15 cellular contexts compared by ENCODE assay signal in genomic region chr7:593324-594115, GRCh38.
DNase-seq lines count a peak whose midpoint lies in the region; ATAC-seq, FAIRE-seq and TF ChIP-seq lines count a peak whose summit lies in the region.
"Had no signal": no experiment of that assay in that cellular context is flagged by ENCODE, and none has a peak within 500 bp of the region (broad histone marks: within the 10 kb centered on the region; RNA-seq: fewer than 3 reads in every experiment).

No MANE protein-coding gene starts in this region.

- ATAC-seq in heart left ventricle = peak in 3 of 4 donors; percentile 46 to 61 (median 51)
- ATAC-seq: gastroesophageal sphincter, lower lobe of right lung, right lobe of liver had no signal

- no peak for TF ChIP-seq EP300 in sigmoid colon (IDR thresholded peaks at IDR 0.05)

- H3K27ac ChIP-seq in heart left ventricle = peak overlapping the region in 5 of 12 donors; percentile 30 to 64 (median 43)
- no peak overlapping the region for H3K27ac ChIP-seq in sigmoid colon
- H3K27ac ChIP-seq: lower lobe of right lung, right lobe of liver, SJCRH30 had no signal

- peaks cover 0 to 3% (median 0%) of the 10 kb centered on the region in 12 donors for H3K9me3 ChIP-seq in heart left ventricle
- H3K9me3 ChIP-seq in sigmoid colon = peaks cover 0 to 4% (median 0%) of the 10 kb centered on the region in 4 donors
- H3K9me3 ChIP-seq: lower lobe of right lung, right lobe of liver, SJCRH30 had no signal

- no peak for TF ChIP-seq CTCF in heart left ventricle (IDR thresholded peaks at IDR 0.05)
- TF ChIP-seq CTCF in sigmoid colon (IDR thresholded peaks at IDR 0.05) = no peak

- H3K4me3 ChIP-seq in heart left ventricle (peak overlapping the region in 2 of 12 donors; percentile 10), sigmoid colon (no peak overlapping the region)
- H3K4me3 ChIP-seq: gastroesophageal sphincter, lower lobe of right lung, right lobe of liver, SJCRH30 had no signal

- intact Hi-C loops in heart left ventricle (cut with DNase I) (loop anchor here in 1 of 10 donors (5.0 kb wide), 3 partner anchors 71 to 454 kb away; no protein-coding TSS in a partner anchor), sigmoid colon (cut with DNase I) (no loop called here)

- peak; percentile 50 for DNase-seq in stimulated activated CD4-positive, alpha-beta T cell treated with anti-CD3 and anti-CD28 coated beads, Interleukin-15, amount 100 ng/mL, for 24 hours
- DNase-seq in stimulated activated CD4-positive, alpha-beta T cell treated with anti-CD3 and anti-CD28 coated beads, Interleukin-4, amount 100 ng/mL, for 24 hours = no peak
- DNase-seq in MV-4-11 (lab: John Stamatoyannopoulos, UW) = peak; percentile 90
- DNase-seq in heart left ventricle = peak; percentile 40 to 65 (median 51)
- no peak for DNase-seq in HTR-8/SVneo (ENCODE audit: insufficient read length, low spot score)
- no peak for DNase-seq in midbrain (lab: John Stamatoyannopoulos, UW)
- no peak for DNase-seq in sigmoid colon
- DNase-seq in NCI-H1436 treated with DMSO at 0.1 percent for 48 hours (lab: John Stamatoyannopoulos, UW) = no peak
- DNase-seq: CD4-positive, CD25-positive, alpha-beta regulatory T cell; HCEC 1CT; lower lobe of right lung; NCI-H187 treated with DMSO at 0.1 percent for 48 hours; right lobe of liver had no signal

- peaks cover 0 to 6% (median 0%) of the 10 kb centered on the region in 9 donors for H3K36me3 ChIP-seq in heart left ventricle
- H3K36me3 ChIP-seq in sigmoid colon = peaks cover 0 to 6% (median 0%) of the 10 kb centered on the region in 4 donors
- H3K36me3 ChIP-seq: lower lobe of right lung, right lobe of liver, SJCRH30 had no signal

- FAIRE-seq in HTR-8/SVneo (lab: Jason Lieb, UNC) = no peak

- TF ChIP-seq POLR2A in heart left ventricle (IDR thresholded peaks at IDR 0.05) (no peak), sigmoid colon (IDR thresholded peaks at IDR 0.05) (no peak)

- H3K27me3 ChIP-seq in heart left ventricle (no peaks in the 10 kb centered on the region), sigmoid colon (no peaks in the 10 kb centered on the region)
- H3K27me3 ChIP-seq: gastroesophageal sphincter, right lobe of liver, SJCRH30 had no signal

- H3K4me1 ChIP-seq in heart left ventricle (peaks cover 0 to 32% (median 12%) of the 10 kb centered on the region in 12 donors), sigmoid colon (peaks cover 0 to 12% (median 9%) of the 10 kb centered on the region in 4 donors)
- H3K4me1 ChIP-seq: right lobe of liver had no signal

- 55 to 60% (median 57%) methylated on average over 25 to 34 of the region's 34 CpGs for WGBS in heart left ventricle, 4 donors
- 68 to 88% methylated on average over 34 of the region's 34 CpGs for WGBS in sigmoid colon, 2 donors

Comparison
In these comparisons a context has a peak if more than half of its experiments do, and no peak if none do; other contexts are left out.
1. DNase-seq: peak in stimulated activated CD4-positive, alpha-beta T cell treated with anti-CD3 and anti-CD28 coated beads, Interleukin-15, amount 100 ng/mL, for 24 hours (single experiment), MV-4-11 (single experiment) and heart left ventricle (5 of 5); none in stimulated activated CD4-positive, alpha-beta T cell treated with anti-CD3 and anti-CD28 coated beads, Interleukin-4, amount 100 ng/mL, for 24 hours (single experiment), HTR-8/SVneo (single experiment), midbrain (single experiment), sigmoid colon (single experiment) and NCI-H1436 treated with DMSO at 0.1 percent for 48 hours (single experiment).